ENCODE assay signal across 24 cellular contexts in the genomic region with DNA sequence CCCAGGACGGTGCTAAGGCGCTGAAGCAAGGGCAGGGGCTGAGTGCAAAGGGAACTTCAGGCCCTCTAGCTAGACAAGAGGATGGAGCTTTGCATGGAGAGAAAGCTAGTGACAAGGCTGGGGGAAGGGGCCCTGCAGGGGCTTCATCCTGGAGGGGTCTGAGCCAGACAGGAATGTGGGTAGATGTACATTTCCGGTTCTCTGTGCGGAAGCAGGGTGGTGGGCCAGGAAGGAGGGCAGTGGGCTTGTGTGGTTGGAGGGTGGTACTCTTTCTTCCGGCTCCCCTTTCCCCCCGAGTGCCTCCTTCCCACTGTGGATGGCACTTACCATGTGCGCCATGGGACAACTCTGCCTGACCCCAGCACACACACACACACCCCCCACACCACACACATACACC. TPM values are rescaled to one million over a fixed set of nuclear protein-coding genes. Genes with fewer than 3 reads are reported as not detected.
"Had no signal": no experiment of that assay in that cellular context is flagged by ENCODE, and none has a peak within 500 bp of the region (broad histone marks: within the 10 kb centered on the region; RNA-seq: fewer than 3 reads in every experiment).

No MANE protein-coding gene starts in this region.

- H3K9me3 Mint-ChIP-seq: activated B cell treated with CpG ODN at 0.5 μM for 24 hours; activated CD8-positive, alpha-beta T cell treated with anti-CD3 and anti-CD28 coated beads for 36 hours; activated T-helper 17 cell treated with anti-CD3 and anti-CD28 coated beads, Interleukin-2, amount 50 U/mL, for 72 hours; central memory CD8-positive, alpha-beta T cell had no signal

- ATAC-seq: activated CD8-positive, alpha-beta T cell treated with anti-CD3 and anti-CD28 coated beads for 36 hours; activated T-helper 17 cell treated with anti-CD3 and anti-CD28 coated beads, Interleukin-2, amount 50 U/mL, for 72 hours; left lobe of liver; stimulated activated naive CD8-positive, alpha-beta T cell treated with anti-CD3 and anti-CD28 coated beads, Interleukin-15, Interleukin-2, amounts not matched to agents 100 U/mL and 50 U/mL, for 24 hours had no signal

- H3K4me1 ChIP-seq: colonic mucosa had no signal

- H3K27ac ChIP-seq: brain microvascular endothelial cell, colonic mucosa, tibial artery had no signal

- FAIRE-seq: frontal cortex, kidney, TTC549 had no signal

- H3K27ac Mint-ChIP-seq: activated B cell treated with CpG ODN at 0.5 μM for 24 hours; activated CD8-positive, alpha-beta T cell treated with anti-CD3 and anti-CD28 coated beads for 36 hours; activated T-helper 17 cell treated with anti-CD3 and anti-CD28 coated beads, Interleukin-2, amount 50 U/mL, for 72 hours had no signal

- H3K27me3 ChIP-seq: brain microvascular endothelial cell, colonic mucosa had no signal

- H3K4me3 ChIP-seq: colonic mucosa, tibial artery had no signal

- DNase-seq: activated B cell treated with CpG ODN at 0.5 μM for 24 hours; activated CD4-positive, alpha-beta T cell treated with anti-CD3 and anti-CD28 coated beads for 48 hours; activated CD8-positive, alpha-beta T cell treated with anti-CD3 and anti-CD28 coated beads for 36 hours; activated naive CD4-positive, alpha-beta T cell; activated T-cell treated with anti-CD3 and anti-CD28 coated beads, Interleukin-2, amount 50 U/mL, for 1 hour; brain microvascular endothelial cell; kidney; midbrain; stimulated activated naive CD8-positive, alpha-beta T cell treated with anti-CD3 and anti-CD28 coated beads, Interleukin-15, Interleukin-2, amounts not matched to agents 100 U/mL and 50 U/mL, for 24 hours; substantia nigra; tibial artery had no signal

- H3K9me3 ChIP-seq: colonic mucosa, tibial artery had no signal

- H3K36me3 ChIP-seq: brain microvascular endothelial cell, colonic mucosa, tibial artery had no signal

- H3K4me3 Mint-ChIP-seq: activated B cell treated with CpG ODN at 0.5 μM for 24 hours; activated CD8-positive, alpha-beta T cell treated with anti-CD3 and anti-CD28 coated beads for 36 hours; activated T-helper 17 cell treated with anti-CD3 and anti-CD28 coated beads, Interleukin-2, amount 50 U/mL, for 72 hours; central memory CD8-positive, alpha-beta T cell had no signal

- H3K4me1 Mint-ChIP-seq: activated T-helper 17 cell treated with anti-CD3 and anti-CD28 coated beads, Interleukin-2, amount 50 U/mL, for 72 hours; central memory CD8-positive, alpha-beta T cell had no signal

RNA-seq across cellular contexts. Expression of a gene that starts 1.5 kb away (rescaled TPM):
- total RNA-seq: activated B cell treated with CpG ODN at 0.5 μM for 24 hours; activated CD8-positive, alpha-beta T cell treated with anti-CD3 and anti-CD28 coated beads for 36 hours; activated T-helper 17 cell treated with anti-CD3 and anti-CD28 coated beads, Interleukin-2, amount 50 U/mL, for 72 hours; frontal cortex; osteoblast; progenitor cell of endocrine pancreas; T-helper 2 cell treated with Interferon-gamma antibody and Interleukin-4, amounts not matched to agents 100 ng/mL and 5 ng/mL, for 36 hours had no signal
- polyA plus RNA-seq: esophagus, neural cell had no signal

RNA-seq across cellular contexts. Expression of a gene that starts 19.0 kb away (rescaled TPM):
- total RNA-seq: activated B cell treated with CpG ODN at 0.5 μM for 24 hours; activated CD8-positive, alpha-beta T cell treated with anti-CD3 and anti-CD28 coated beads for 36 hours; myocyte; osteoblast; T-helper 2 cell treated with Interferon-gamma antibody and Interleukin-4, amounts not matched to agents 100 ng/mL and 5 ng/mL, for 36 hours had no signal
- polyA plus RNA-seq: neural cell had no signal

RNA-seq across cellular contexts. Expression of a gene that starts 28.6 kb away (rescaled TPM):
- total RNA-seq: activated B cell treated with CpG ODN at 0.5 μM for 24 hours; activated CD8-positive, alpha-beta T cell treated with anti-CD3 and anti-CD28 coated beads for 36 hours; activated T-helper 17 cell treated with anti-CD3 and anti-CD28 coated beads, Interleukin-2, amount 50 U/mL, for 72 hours; frontal cortex; lung microvascular endothelial cell; myocyte; osteoblast; progenitor cell of endocrine pancreas; T-helper 2 cell treated with Interferon-gamma antibody and Interleukin-4, amounts not matched to agents 100 ng/mL and 5 ng/mL, for 36 hours had no signal
- polyA plus RNA-seq: neural cell had no signal
